In genomic region chr15:66943456-66944095, GRCh38 we compare ENCODE assay signal across 15 cellular contexts.
DNase-seq lines count a peak whose midpoint lies in the region; ATAC-seq, FAIRE-seq and TF ChIP-seq lines count a peak whose summit lies in the region.
"Had no signal": no experiment of that assay in that cellular context is flagged by ENCODE, and none has a peak within 500 bp of the region (broad histone marks: within the 10 kb centered on the region; RNA-seq: fewer than 3 reads in every experiment).

No MANE protein-coding gene starts in this region.

- H3K4me1 ChIP-seq in K562 (replicated peaks in 1 of 2; ENCODE audit: control insufficient read depth in 2 of 2, insufficient read depth in 2 of 2, low read length in 2 of 2) = peaks cover 0 to 13% of the 10 kb centered on the region in 2 experiments; a peak in 2 of 5 replicates

- ATAC-seq in K562 (peak; percentile 59), HG03342 (IDR thresholded peaks at IDR 0.05; ENCODE audit: unreplicated experiment) (no peak)
- ATAC-seq: activated naive CD8-positive, alpha-beta T cell treated with anti-CD3 and anti-CD28 coated beads, Interleukin-2, amount 50 U/mL, for 24 hours had no signal

- peaks cover 0 to 20% of the 10 kb centered on the region in 2 experiments; a peak in 3 of 5 replicates for H3K27me3 ChIP-seq in K562 (ENCODE audit: control insufficient read depth in 2 of 2, insufficient read depth in 2 of 2, low read length in 2 of 2)
- H3K27me3 ChIP-seq: tibial artery had no signal

- no peaks in the 10 kb centered on the region for H3K9me3 ChIP-seq in K562 (replicated peaks; ENCODE audit: control insufficient read depth, insufficient read depth, low read depth, low read length)
- H3K9me3 ChIP-seq: tibial artery had no signal

- intact Hi-C loops in K562 (cut with micrococcal nuclease) = loop anchor here (5.0 kb wide), 1 partner anchor 36 kb away; no protein-coding TSS in a partner anchor

- no peak overlapping the region for H3K27ac ChIP-seq in K562 (ENCODE audit: extremely low read depth, low read depth, low read length)
- H3K27ac ChIP-seq: tibial artery had no signal

- peak; percentile 32 for DNase-seq in DMS153 (lab: John Stamatoyannopoulos, UW)
- DNase-seq in DMS153 treated with DMSO at 0.1 percent for 48 hours (lab: John Stamatoyannopoulos, UW; ENCODE audit: unreplicated experiment) = no peak
- peak; percentile 91 for DNase-seq in NCI-H2171 (lab: John Stamatoyannopoulos, UW)
- DNase-seq in K562 (ENCODE audit: extremely low read depth in 1 of 4, low spot score in 3 of 4) = peak in 1 of 4 experiments; percentile 43
- DNase-seq in renal cortical epithelial cell (ENCODE audit: low read depth) = peak; percentile 44
- no peak for DNase-seq in effector CD4-positive, alpha-beta T cell
- DNase-seq in KBM-7 = no peak
- DNase-seq: 8988T; activated CD4-positive, alpha-beta memory T cell treated with anti-CD3 and anti-CD28 coated beads, Interleukin-2, amount 10 ng/mL, durations not matched to agents 7 days and 5 days; activated naive CD8-positive, alpha-beta T cell treated with anti-CD3 and anti-CD28 coated beads, Interleukin-2, amount 50 U/mL, for 24 hours; endodermal cell; MM.1S; SW 1271 had no signal

- no peaks in the 10 kb centered on the region for H3K36me3 ChIP-seq in K562 (ENCODE audit: control insufficient read depth, insufficient read depth, low read length)
- H3K36me3 ChIP-seq: tibial artery had no signal

- no peak for TF ChIP-seq EP300 in K562 (IDR thresholded peaks at IDR 0.05; ENCODE audit: low read length)

- in situ Hi-C loops in K562 (cut with MboI) = loop anchor here (10.0 kb wide), 1 partner anchor 481 kb away; no protein-coding TSS in a partner anchor
- in situ Hi-C loops in KBM-7 (cut with MboI; ENCODE audit: low pct_unique_long_range_greater_than_20kb, low sequenced_read_pairs) = loop anchor here (10.0 kb wide), 1 partner anchor 891 kb away; no protein-coding TSS in a partner anchor

- peak in 1 of 2 experiments; percentile 49; a peak in 2 of 4 replicates for TF ChIP-seq RAD21 in K562 (CRISPR knock-in tag; conservative IDR thresholded peaks at IDR 0.05 in 1 of 2, IDR thresholded peaks at IDR 0.05 in 1 of 2)

- no peaks in the 10 kb centered on the region for H3K79me2 ChIP-seq in K562 (ENCODE audit: control insufficient read depth, insufficient read depth, low read length)

- TF ChIP-seq POLR2A in K562 (conservative IDR thresholded peaks at IDR 0.05) = no peak

- peak; percentile 25 to 57 (median 32); a peak in 3 of 6 replicates for TF ChIP-seq CTCF in K562 (IDR thresholded peaks at IDR 0.05 in 2 of 3, conservative IDR thresholded peaks at IDR 0.05 in 1 of 3; ENCODE audit: insufficient read depth in 2 of 3, low read depth in 1 of 3, low read length in 3 of 3)

- WGBS in K562 (ENCODE audit: insufficient coverage, low coverage, missing lambda C conversion rate) = 9% methylated on average over 7 of the region's 10 CpGs

- POLR2A ChIA-PET in K562 (lab: Yijun Ruan, JAX) = interaction anchor here (0.5 kb wide), 1 partner anchor 881 kb away, joined by 3 read pairs; no protein-coding TSS in a partner anchor

- H3K4me2 ChIP-seq in K562 (ENCODE audit: insufficient read depth, low read length) = no peak overlapping the region

- no peaks in the 10 kb centered on the region for H4K20me1 ChIP-seq in K562 (replicated peaks; ENCODE audit: control insufficient read depth, insufficient read depth, low read length)

- H2AFZ ChIP-seq in K562 (ENCODE audit: low read depth, low read length) = no peak overlapping the region

- no TSS peak for BruUV-seq in K562 (replicated peaks; lab: Mats Ljungman, UMichigan)

- no peak overlapping the region for H3K9ac ChIP-seq in K562 (ENCODE audit: insufficient read depth in 1 of 2, low read depth in 2 of 2, low read length in 2 of 2)

- no peak overlapping the region for H3K4me3 ChIP-seq in K562
- H3K4me3 ChIP-seq: tibial artery had no signal

- H3K9me1 ChIP-seq in K562 (ENCODE audit: control insufficient read depth, insufficient read depth, low read length) = no peaks in the 10 kb centered on the region

- CTCF ChIA-PET in K562 (lab: Yijun Ruan, JAX; ENCODE audit: low intra/inter-chr PET ratio) = interaction anchor here (0.9 to 1.2 kb wide), 2 partner anchors 170 to 361 kb away, joined by 3 to 4 read pairs; no protein-coding TSS in a partner anchor

- FAIRE-seq in K562 (lab: Jason Lieb, UNC) = peak; percentile 35

TF ChIP-seq in K562, 482 proteins besides CTCF, POLR2A, EP300 and RAD21:
- TF ChIP-seq XRCC3 (IDR thresholded peaks at IDR 0.05) (no peak), CTBP1 (IDR thresholded peaks at IDR 0.05; ENCODE audit: borderline replicate concordance) (peak; percentile 10; the same call in 1 of the 2 replicates)

Comparison
In these comparisons a context has a peak if more than half of its experiments do, and no peak if none do; other contexts are left out.
1. DNase-seq: peak in DMS153 (single experiment), NCI-H2171 (single experiment) and renal cortical epithelial cell (single experiment); none in DMS153 treated with DMSO at 0.1 percent for 48 hours (single experiment), effector CD4-positive, alpha-beta T cell (single experiment) and KBM-7 (single experiment).